Comparison of ENCODE assay signal across 18 cellular contexts in genomic region chr6:109290143-109290931, GRCh38.
DNase-seq lines count a peak whose midpoint lies in the region; ATAC-seq, FAIRE-seq and TF ChIP-seq lines count a peak whose summit lies in the region.
"Had no signal": no experiment of that assay in that cellular context is flagged by ENCODE, and none has a peak within 500 bp of the region (broad histone marks: within the 10 kb centered on the region; RNA-seq: fewer than 3 reads in every experiment).

No MANE protein-coding gene starts in this region.

- TF ChIP-seq CTCF in GM23338 (conservative IDR thresholded peaks at IDR 0.05; ENCODE audit: low read depth in 2 of 2) (peak; percentile 19 to 44; a peak in 3 of 4 replicates), H9 (conservative IDR thresholded peaks at IDR 0.05) (peak; percentile 16; the same call in 1 of the 3 replicates), endodermal cell (conservative IDR thresholded peaks at IDR 0.05) (peak; percentile 9), HepG2 (CRISPR knock-in tag; IDR thresholded peaks at IDR 0.05) (no peak), mucosa of descending colon (IDR thresholded peaks at IDR 0.05) (no peak)

- POLR2A ChIA-PET in HepG2 (lab: Yijun Ruan, JAX): no interaction called here

- DNase-seq in GM23338 (ENCODE audit: low spot score): peak; percentile 28
- peak; percentile 33 for DNase-seq in H9
- no peak for DNase-seq in endodermal cell
- DNase-seq in HepG2 (ENCODE audit: low spot score): no peak
- DNase-seq in mucosa of descending colon: no peak
- no peak for DNase-seq in activated CD8-positive, alpha-beta memory T cell treated with anti-CD3 and anti-CD28 coated beads, Interleukin-2, amount 50 U/mL, for 4 hours
- DNase-seq: Calu3; CD8-positive, alpha-beta T cell; DMS79 treated with DMSO at 0.1 percent for 48 hours; GF-D8; GM23248 had no signal

- CTCF ChIA-PET in HepG2 (lab: Yijun Ruan, JAX; ENCODE audit: low intra/inter-chr PET ratio, low total read pairs): no interaction called here

- H4K91ac ChIP-seq in H9 (ENCODE audit: insufficient read length, low read depth, low read length): no peak overlapping the region

- no peaks in the 10 kb centered on the region for H3K79me1 ChIP-seq in H9 (ENCODE audit: insufficient read depth, low read depth, low read length, poor library complexity, severe bottlenecking)

- H4K5ac ChIP-seq in H9 (ENCODE audit: insufficient read length, low read depth, low read length): no peak overlapping the region

- H2BK15ac ChIP-seq in H9 (ENCODE audit: low read depth, low read length): no peak overlapping the region

- H3K4me1 ChIP-seq in GM23338 (ENCODE audit: insufficient read depth) (no peaks in the 10 kb centered on the region; the same call in 1 of the 2 replicates), H9 (ENCODE audit: insufficient read depth, low read length) (no peaks in the 10 kb centered on the region), endodermal cell (ENCODE audit: control insufficient read depth, insufficient read depth, low read length) (peaks cover 4% of the 10 kb centered on the region), HepG2 (ENCODE audit: insufficient read depth, low read length) (peaks cover 21% of the 10 kb centered on the region), mucosa of descending colon (ENCODE audit: low read depth) (peaks cover 27% of the 10 kb centered on the region)
- H3K4me1 ChIP-seq: HAP-1 had no signal

- H3K56ac ChIP-seq in H9 (ENCODE audit: insufficient read length, low read depth, low read length): no peak overlapping the region

- no peaks in the 10 kb centered on the region for H3K23me2 ChIP-seq in H9 (ENCODE audit: insufficient read length, low read depth, low read length, poor library complexity, severe bottlenecking)

- H3K14ac ChIP-seq in H9 (ENCODE audit: insufficient read depth, low read length): no peak overlapping the region

- WGBS in H9 (ENCODE audit: extremely low coverage, insufficient read length, low lambda C conversion rate): no CpG with 5 or more reads among the region's 56 CpGs
- 95 to 96% methylated on average over 19 to 56 of the region's 56 CpGs for WGBS in endodermal cell (ENCODE audit: insufficient coverage in 1 of 2, insufficient read length in 1 of 2), 2 experiments
- WGBS in HepG2 (ENCODE audit: low lambda C conversion rate): 97% methylated on average over 41 of the region's 56 CpGs

- H3K4ac ChIP-seq in H9 (ENCODE audit: low read depth, low read length): no peak overlapping the region

- intact Hi-C loops in HepG2 (cut with micrococcal nuclease; ENCODE audit: unreplicated experiment): no loop called here
- intact Hi-C loops in mucosa of descending colon (cut with DNase I, micrococcal nuclease): no loop called here

- TF ChIP-seq EP300 in HepG2 (IDR thresholded peaks at IDR 0.05; ENCODE audit: low read depth in 2 of 2, low read length in 2 of 2) (no peak), HepG2 (CRISPR knock-in tag; IDR thresholded peaks at IDR 0.05; ENCODE audit: borderline replicate concordance) (no peak)

- H3K27me3 ChIP-seq in GM23338 (ENCODE audit: insufficient read depth): no peaks in the 10 kb centered on the region
- H3K27me3 ChIP-seq in H9 (ENCODE audit: insufficient read depth, low read length): no peaks in the 10 kb centered on the region
- H3K27me3 ChIP-seq in endodermal cell (ENCODE audit: control insufficient read depth, insufficient read depth, low read length, poor library complexity, severe bottlenecking): no peaks in the 10 kb centered on the region
- no peaks in the 10 kb centered on the region for H3K27me3 ChIP-seq in HepG2 (ENCODE audit: control insufficient read depth in 1 of 2, insufficient read depth in 2 of 2, low read length in 2 of 2)
- H3K27me3 ChIP-seq: BLaER1 treated with 17β-estradiol and CSF1 and Interleukin-3, amounts not matched to agents 10 nM and 100 nM had no signal

- H3K79me2 ChIP-seq in GM23338 (replicated peaks; ENCODE audit: insufficient read depth) (no peaks in the 10 kb centered on the region), H9 (ENCODE audit: insufficient read depth, low read length) (no peaks in the 10 kb centered on the region), HepG2 (ENCODE audit: insufficient read depth, low read length) (no peaks in the 10 kb centered on the region)

- no peak overlapping the region for H2BK12ac ChIP-seq in H9 (ENCODE audit: insufficient read length, low read depth, low read length)

- TF ChIP-seq POLR2A in HepG2 (IDR thresholded peaks at IDR 0.05; ENCODE audit: insufficient read depth in 1 of 2, low read depth in 2 of 2, low read length in 2 of 2): no peak

- no peak overlapping the region for H3K23ac ChIP-seq in H9 (ENCODE audit: insufficient read length, low read depth, low read length)

- H4K20me1 ChIP-seq in GM23338 (replicated peaks; ENCODE audit: insufficient read depth) (no peaks in the 10 kb centered on the region), H9 (ENCODE audit: control insufficient read depth, insufficient read depth, insufficient read length) (no peaks in the 10 kb centered on the region), HepG2 (ENCODE audit: insufficient read depth, low read length) (no peaks in the 10 kb centered on the region)
- H4K20me1 ChIP-seq: BLaER1 treated with 17β-estradiol and CSF1 and Interleukin-3, amounts not matched to agents 10 nM and 100 nM had no signal

- H3K27ac ChIP-seq in GM23338 (ENCODE audit: low read depth): no peak overlapping the region
- no peak overlapping the region for H3K27ac ChIP-seq in H9 (ENCODE audit: insufficient read length, low read depth, low read length)
- no peak overlapping the region for H3K27ac ChIP-seq in endodermal cell (ENCODE audit: low read depth, low read length)
- H3K27ac ChIP-seq in HepG2 (ENCODE audit: extremely low read length, insufficient read depth, low read length): no peak overlapping the region
- H3K27ac ChIP-seq: BLaER1 treated with 17β-estradiol and CSF1 and Interleukin-3, amounts not matched to agents 10 nM and 100 nM; GM23248; KMS-11 had no signal

- no peak overlapping the region for H4K8ac ChIP-seq in H9 (replicated peaks; ENCODE audit: insufficient read length, low read depth, low read length)

- no peak overlapping the region for H3K4me3 ChIP-seq in GM23338
- no peak overlapping the region for H3K4me3 ChIP-seq in endodermal cell (ENCODE audit: low read length)
- H3K4me3 ChIP-seq in HepG2 (replicated peaks in 1 of 3; ENCODE audit: insufficient read depth in 1 of 3, low read depth in 2 of 3, low read length in 3 of 3): no peak overlapping the region
- no peak overlapping the region for H3K4me3 ChIP-seq in mucosa of descending colon
- H3K4me3 ChIP-seq: BLaER1 treated with 17β-estradiol and CSF1 and Interleukin-3, amounts not matched to agents 10 nM and 100 nM; GM23248; HAP-1 had no signal

- in situ Hi-C loops in HepG2 (cut with HindIII; ENCODE audit: extremely low pct_ligation_motif_present, low pct_unique_long_range_greater_than_20kb): no loop called here

- H3K4me3 Mint-ChIP-seq in GM23338 (no peak overlapping the region), H9 (no peak overlapping the region), endodermal cell (no peak overlapping the region)
- H3K4me3 Mint-ChIP-seq: B cell; CD8-positive, alpha-beta T cell had no signal

- no peak overlapping the region for H2AK5ac ChIP-seq in H9 (ENCODE audit: insufficient read length, low read length)

- H3K9ac ChIP-seq in H9 (ENCODE audit: extremely low read depth, insufficient read length, low read length) (no peak overlapping the region), endodermal cell (ENCODE audit: extremely low read depth, low read length, poor library complexity, severe bottlenecking) (no peak overlapping the region), HepG2 (ENCODE audit: insufficient read depth, low read depth, low read length) (no peak overlapping the region)
- H3K9ac ChIP-seq: BLaER1 treated with 17β-estradiol and CSF1 and Interleukin-3, amounts not matched to agents 10 nM and 100 nM; GM23248; KMS-11 had no signal

- H2BK20ac ChIP-seq in H9 (ENCODE audit: low read depth, low read length, poor library complexity, severe bottlenecking): no peak overlapping the region

- H3K27me3 Mint-ChIP-seq in GM23338 (ENCODE audit: insufficient read depth, low read depth, poor library complexity) (peaks cover 4% of the 10 kb centered on the region), H9 (ENCODE audit: low read depth) (no peaks in the 10 kb centered on the region; the same call in none of the 2 replicates), endodermal cell (ENCODE audit: insufficient read depth) (peaks cover 8% of the 10 kb centered on the region)

- H2AFZ ChIP-seq in GM23338: peak overlapping the region; percentile 43; the same call in 1 of the 2 replicates
- no peak overlapping the region for H2AFZ ChIP-seq in H9 (ENCODE audit: low read length)
- H2AFZ ChIP-seq in HepG2 (ENCODE audit: low read length): no peak overlapping the region
- H2AFZ ChIP-seq: GM23248 had no signal

- H3F3A ChIP-seq in GM23338 (replicated peaks; ENCODE audit: low read depth): no peaks in the 10 kb centered on the region

- FAIRE-seq in HepG2 (lab: Jason Lieb, UNC): no peak
- FAIRE-seq: GM19239 had no signal

- no peaks in the 10 kb centered on the region for H3K9me3 Mint-ChIP-seq in GM23338
- no peaks in the 10 kb centered on the region for H3K9me3 Mint-ChIP-seq in H9
- H3K9me3 Mint-ChIP-seq in endodermal cell: no peaks in the 10 kb centered on the region
- H3K9me3 Mint-ChIP-seq: CD8-positive, alpha-beta T cell had no signal

- H3K4me2 ChIP-seq in GM23338 (no peak overlapping the region), H9 (ENCODE audit: insufficient read depth, insufficient read length, low read length) (no peak overlapping the region), HepG2 (ENCODE audit: low read depth, low read length) (no peak overlapping the region)
- H3K4me2 ChIP-seq: KMS-11 had no signal

- no peak for TF ChIP-seq RAD21 in HepG2 (CRISPR knock-in tag; IDR thresholded peaks at IDR 0.05)

- H2BK120ac ChIP-seq in H9 (ENCODE audit: low read depth, low read length, poor library complexity, severe bottlenecking): no peak overlapping the region

- H3K36me3 ChIP-seq in GM23338 (ENCODE audit: insufficient read depth) (no peaks in the 10 kb centered on the region), endodermal cell (ENCODE audit: control insufficient read depth, insufficient read depth, low read length) (no peaks in the 10 kb centered on the region), HepG2 (replicated peaks in 1 of 2; ENCODE audit: control insufficient read depth in 1 of 2, insufficient read depth in 2 of 2, low read length in 2 of 2) (no peaks in the 10 kb centered on the region), mucosa of descending colon (ENCODE audit: low read depth) (no peaks in the 10 kb centered on the region)
- H3K36me3 ChIP-seq: BLaER1 treated with 17β-estradiol and CSF1 and Interleukin-3, amounts not matched to agents 10 nM and 100 nM; HAP-1 had no signal

- no peaks in the 10 kb centered on the region for H3K9me2 ChIP-seq in GM23338 (ENCODE audit: insufficient read depth)

- no peaks in the 10 kb centered on the region; the same call in 2 of the 3 replicates for H3K36me3 Mint-ChIP-seq in GM23338 (ENCODE audit: low read depth)
- H3K36me3 Mint-ChIP-seq in H9 (ENCODE audit: insufficient read depth in 1 of 3, low read depth in 3 of 3): no peaks in the 10 kb centered on the region
- H3K36me3 Mint-ChIP-seq in endodermal cell (ENCODE audit: low read depth): no peaks in the 10 kb centered on the region
- H3K36me3 Mint-ChIP-seq: CD8-positive, alpha-beta T cell had no signal

- H3K9me3 ChIP-seq in H9 (ENCODE audit: control insufficient read depth, low read depth, low read length): no peaks in the 10 kb centered on the region
- H3K9me3 ChIP-seq in endodermal cell (ENCODE audit: control insufficient read depth, low read length): no peaks in the 10 kb centered on the region
- H3K9me3 ChIP-seq in HepG2 (ENCODE audit: low read length): no peaks in the 10 kb centered on the region
- H3K9me3 ChIP-seq in mucosa of descending colon: no peaks in the 10 kb centered on the region
- H3K9me3 ChIP-seq: HAP-1 had no signal

- ATAC-seq in GM23338 (peak; percentile 43), HepG2 (no peak), mucosa of descending colon (no peak), GM18858 (IDR thresholded peaks at IDR 0.05; ENCODE audit: unreplicated experiment) (no peak), GM18861 (IDR thresholded peaks at IDR 0.05; ENCODE audit: unreplicated experiment) (no peak)
- ATAC-seq: CD8-positive, alpha-beta T cell had no signal

- no TSS peak for BruUV-seq in HepG2 (replicated peaks; lab: Mats Ljungman, UMichigan)

- H2BK5ac ChIP-seq in H9 (ENCODE audit: insufficient read length, low read length): no peak overlapping the region

- no peak overlapping the region for H3K18ac ChIP-seq in H9 (ENCODE audit: insufficient read length, low read depth, low read length)

- no peak overlapping the region for H3K27ac Mint-ChIP-seq in GM23338
- no peak overlapping the region for H3K27ac Mint-ChIP-seq in H9
- no peak overlapping the region for H3K27ac Mint-ChIP-seq in endodermal cell
- H3K27ac Mint-ChIP-seq: B cell; CD8-positive, alpha-beta T cell had no signal

- no peak overlapping the region for H3T11ph ChIP-seq in H9 (ENCODE audit: low read length)

- H3K4me1 Mint-ChIP-seq in GM23338 (peaks cover 26% of the 10 kb centered on the region), H9 (peaks cover 16 to 18% of the 10 kb centered on the region in 2 experiments), endodermal cell (peaks cover 11% of the 10 kb centered on the region)

Comparison
In these comparisons a context has a peak if more than half of its experiments do, and no peak if none do; other contexts are left out.
1. DNase-seq: peak in GM23338 (single experiment) and H9 (single experiment); none in endodermal cell (single experiment), HepG2 (single experiment), mucosa of descending colon (0 of 3) and activated CD8-positive, alpha-beta memory T cell treated with anti-CD3 and anti-CD28 coated beads, Interleukin-2, amount 50 U/mL, for 4 hours (single experiment).
2. CTCF ChIP-seq: peak in GM23338 (2 of 2), H9 (single experiment) and endodermal cell (single experiment); none in HepG2 (single experiment) and mucosa of descending colon (single experiment).